22 cellular contexts compared by ENCODE assay signal in genomic region chr9:35140097-35140496, GRCh38.
"Had no signal": no experiment of that assay in that cellular context is flagged by ENCODE, and none has a peak within 500 bp of the region (broad histone marks: within the 10 kb centered on the region; RNA-seq: fewer than 3 reads in every experiment).

No MANE protein-coding gene starts in this region.

- H3K27me3 ChIP-seq: dorsolateral prefrontal cortex, ovary, tibial nerve, upper lobe of left lung, uterus had no signal

- H3K9me3 ChIP-seq: psoas muscle had no signal

- H3K36me3 Mint-ChIP-seq: natural killer cell; stimulated activated naive B cell treated with anti-CD40 and anti-IgM and Interleukin-4, amounts not matched to agents 10 μg/mL and 1 μg/mL and 100 μg/mL, for 72 hours had no signal

- H3K27ac ChIP-seq: dorsolateral prefrontal cortex, lower lobe of right lung, ovary, psoas muscle, skin epidermis, spleen, thoracic aorta, tibial nerve, upper lobe of left lung, uterus had no signal

- FAIRE-seq: colon, frontal cortex, keratinocyte had no signal

- H3K27me3 Mint-ChIP-seq: stimulated activated naive CD8-positive, alpha-beta T cell treated with anti-CD3 and anti-CD28 coated beads, Interleukin-15, Interleukin-2, amounts not matched to agents 100 ng/mL and 50 ng/mL, for 24 hours had no signal

- H3K9me3 Mint-ChIP-seq: natural killer cell; stimulated activated naive CD8-positive, alpha-beta T cell treated with anti-CD3 and anti-CD28 coated beads, Interleukin-15, Interleukin-2, amounts not matched to agents 100 ng/mL and 50 ng/mL, for 24 hours had no signal

- H3K4me3 Mint-ChIP-seq: natural killer cell; stimulated activated naive B cell treated with anti-CD40 and anti-IgM and Interleukin-4, amounts not matched to agents 10 μg/mL and 1 μg/mL and 100 μg/mL, for 72 hours; stimulated activated naive CD8-positive, alpha-beta T cell treated with anti-CD3 and anti-CD28 coated beads, Interleukin-15, Interleukin-2, amounts not matched to agents 100 ng/mL and 50 ng/mL, for 24 hours had no signal

- DNase-seq: dorsolateral prefrontal cortex; effector CD4-positive, alpha-beta T cell; left ventricle myocardium superior; lower lobe of right lung; natural killer cell; occipital lobe; ovary; posterior cingulate gyrus; psoas muscle; right cardiac atrium; spleen; stimulated activated CD4-positive, alpha-beta T cell treated with anti-CD3 and anti-CD28 coated beads, Interleukin-2, amount 100 ng/mL, for 48 hours; stimulated activated naive B cell treated with anti-CD40 and anti-IgM and Interleukin-4, amounts not matched to agents 10 μg/mL and 1 μg/mL and 100 μg/mL, for 72 hours; upper lobe of left lung; uterus had no signal

- H3K36me3 ChIP-seq: lower lobe of right lung, ovary, spleen, thoracic aorta, tibial nerve, upper lobe of left lung, uterus had no signal

- H3K4me1 ChIP-seq: lower lobe of right lung, psoas muscle, spleen, tibial nerve, upper lobe of left lung, uterus had no signal

- H3K4me3 ChIP-seq: dorsolateral prefrontal cortex, lower lobe of right lung, ovary, psoas muscle, skin epidermis, spleen, thoracic aorta, tibial nerve, upper lobe of left lung, uterus had no signal

- H3K27ac Mint-ChIP-seq: natural killer cell; stimulated activated naive B cell treated with anti-CD40 and anti-IgM and Interleukin-4, amounts not matched to agents 10 μg/mL and 1 μg/mL and 100 μg/mL, for 72 hours; stimulated activated naive CD8-positive, alpha-beta T cell treated with anti-CD3 and anti-CD28 coated beads, Interleukin-15, Interleukin-2, amounts not matched to agents 100 ng/mL and 50 ng/mL, for 24 hours had no signal

- H3K4me1 Mint-ChIP-seq: natural killer cell; stimulated activated naive B cell treated with anti-CD40 and anti-IgM and Interleukin-4, amounts not matched to agents 10 μg/mL and 1 μg/mL and 100 μg/mL, for 72 hours had no signal

- ATAC-seq: left ventricle myocardium superior; lower lobe of right lung; natural killer cell; psoas muscle; stimulated activated naive B cell treated with anti-CD40 and anti-IgM and Interleukin-4, amounts not matched to agents 10 μg/mL and 1 μg/mL and 100 μg/mL, for 72 hours had no signal
